In the genomic region with DNA sequence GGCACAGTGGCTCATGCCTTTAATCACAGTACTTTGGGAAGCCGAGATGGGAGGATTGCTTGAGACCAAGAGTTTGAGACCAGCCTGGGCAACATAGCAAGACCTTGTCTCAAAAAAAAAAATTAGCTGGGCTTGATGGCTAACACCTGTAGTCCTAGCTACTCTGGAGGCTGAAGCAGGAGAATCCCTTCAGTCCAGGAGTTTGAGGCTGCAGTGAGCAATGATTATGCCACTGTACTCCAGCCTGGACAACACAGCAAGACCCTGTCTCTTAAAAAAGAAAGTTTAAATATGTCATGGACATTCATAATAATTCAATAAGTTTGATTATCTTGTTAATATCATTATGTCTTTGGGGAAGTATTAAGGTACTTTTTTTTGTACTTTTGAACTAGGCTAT, we compare ENCODE assay signal across 39 cellular contexts.
"Had no signal": no experiment of that assay in that cellular context is flagged by ENCODE, and none has a peak within 500 bp of the region (broad histone marks: within the 10 kb centered on the region; RNA-seq: fewer than 3 reads in every experiment).

No MANE protein-coding gene starts in this region.

- H3K27ac ChIP-seq: adrenal gland, ascending aorta, body of pancreas, brain microvascular endothelial cell, breast epithelium, cardiac muscle cell had no signal

- H3K9me3 Mint-ChIP-seq: activated naive CD4-positive, alpha-beta T cell treated with anti-CD3 and anti-CD28 coated beads for 36 hours; activated naive CD4-positive, alpha-beta T cell treated with anti-CD3 and anti-CD28 coated beads, Interleukin-2, amount 10 ng/mL, durations not matched to agents 7 days and 5 days; activated naive CD4-positive, alpha-beta T cell treated with anti-CD3 and anti-CD28 coated beads, Interleukin-2, amount 50 U/mL, for 24 hours; activated naive CD4-positive, alpha-beta T cell treated with anti-CD3 and anti-CD28 coated beads, Interleukin-2, amount 50 U/mL, for 72 hours; activated naive CD8-positive, alpha-beta T cell treated with anti-CD3 and anti-CD28 coated beads for 36 hours; activated naive CD8-positive, alpha-beta T cell treated with anti-CD3 and anti-CD28 coated beads, Interleukin-2, amount 10 ng/mL, durations not matched to agents 7 days and 5 days; activated naive CD8-positive, alpha-beta T cell treated with anti-CD3 and anti-CD28 coated beads, Interleukin-2, amount 50 U/mL, for 24 hours; activated T-cell treated with anti-CD3 and anti-CD28 coated beads, Interleukin-2, amount 50 U/mL, for 24 hours; activated T-cell treated with anti-CD3 and anti-CD28 coated beads, Interleukin-2, amount 50 U/mL, for 4 hours; activated T-cell treated with anti-CD3 and anti-CD28 coated beads, Interleukin-2, amount 50 U/mL, for 72 hours; activated T-helper 1 cell treated with anti-CD3 and anti-CD28 coated beads, Interleukin-12 subunit alpha, Interleukin-12 subunit beta, Interleukin-2, Interleukin-4 antibody, amounts not matched to agents 30 ng/mL and 10 ng/mL and 1 ng/mL, durations not matched to agents 14 hours and 24 hours and 36 hours; activated T-helper 17 cell treated with anti-CD3 and anti-CD28 coated beads, Interleukin-2, amount 50 U/mL, for 72 hours; activated T-helper 2 cell treated with anti-CD3 and anti-CD28 coated beads, Interferon-gamma antibody, Interleukin-2, Interleukin-4, amounts not matched to agents 10 μg/mL and 5 μg/mL and 100 μg/mL, durations not matched to agents 14 hours and 24 hours and 36 hours; brain; central memory CD8-positive, alpha-beta T cell had no signal

- H3K27ac Mint-ChIP-seq: activated naive CD4-positive, alpha-beta T cell treated with anti-CD3 and anti-CD28 coated beads for 36 hours; activated naive CD4-positive, alpha-beta T cell treated with anti-CD3 and anti-CD28 coated beads, Interleukin-2, amount 10 ng/mL, durations not matched to agents 7 days and 5 days; activated naive CD4-positive, alpha-beta T cell treated with anti-CD3 and anti-CD28 coated beads, Interleukin-2, amount 50 U/mL, for 24 hours; activated naive CD8-positive, alpha-beta T cell; activated naive CD8-positive, alpha-beta T cell treated with anti-CD3 and anti-CD28 coated beads for 36 hours; activated naive CD8-positive, alpha-beta T cell treated with anti-CD3 and anti-CD28 coated beads, Interleukin-2, amount 10 ng/mL, durations not matched to agents 7 days and 5 days; activated naive CD8-positive, alpha-beta T cell treated with anti-CD3 and anti-CD28 coated beads, Interleukin-2, amount 50 U/mL, for 24 hours; activated T-cell treated with anti-CD3 and anti-CD28 coated beads, Interleukin-2, amount 50 U/mL, for 24 hours; activated T-cell treated with anti-CD3 and anti-CD28 coated beads, Interleukin-2, amount 50 U/mL, for 72 hours; activated T-helper 1 cell treated with anti-CD3 and anti-CD28 coated beads, Interleukin-12 subunit alpha, Interleukin-12 subunit beta, Interleukin-2, Interleukin-4 antibody, amounts not matched to agents 30 ng/mL and 10 ng/mL and 1 ng/mL, durations not matched to agents 14 hours and 24 hours and 36 hours; activated T-helper 17 cell treated with anti-CD3 and anti-CD28 coated beads, Interleukin-2, amount 50 U/mL, for 72 hours; activated T-helper 2 cell treated with anti-CD3 and anti-CD28 coated beads, Interferon-gamma antibody, Interleukin-2, Interleukin-4, amounts not matched to agents 10 μg/mL and 5 μg/mL and 100 μg/mL, durations not matched to agents 14 hours and 24 hours and 36 hours; brain had no signal

- H3K9me3 ChIP-seq: adrenal gland, ascending aorta, body of pancreas, breast epithelium had no signal

- H3K4me1 Mint-ChIP-seq: activated naive CD4-positive, alpha-beta T cell treated with anti-CD3 and anti-CD28 coated beads, Interleukin-2, amount 10 ng/mL, durations not matched to agents 7 days and 5 days; activated naive CD4-positive, alpha-beta T cell treated with anti-CD3 and anti-CD28 coated beads, Interleukin-2, amount 50 U/mL, for 24 hours; activated naive CD8-positive, alpha-beta T cell treated with anti-CD3 and anti-CD28 coated beads, Interleukin-2, amount 50 U/mL, for 24 hours; activated T-helper 17 cell treated with anti-CD3 and anti-CD28 coated beads, Interleukin-2, amount 50 U/mL, for 72 hours; brain; central memory CD8-positive, alpha-beta T cell had no signal

- H3K36me3 Mint-ChIP-seq: activated naive CD4-positive, alpha-beta T cell treated with anti-CD3 and anti-CD28 coated beads, Interleukin-2, amount 50 U/mL, for 72 hours had no signal

- H3K4me3 ChIP-seq: adrenal gland, ascending aorta, body of pancreas, breast epithelium, cardiac muscle cell had no signal

- H3K4me3 Mint-ChIP-seq: activated naive CD4-positive, alpha-beta T cell treated with anti-CD3 and anti-CD28 coated beads for 36 hours; activated naive CD4-positive, alpha-beta T cell treated with anti-CD3 and anti-CD28 coated beads, Interleukin-2, amount 10 ng/mL, durations not matched to agents 7 days and 5 days; activated naive CD4-positive, alpha-beta T cell treated with anti-CD3 and anti-CD28 coated beads, Interleukin-2, amount 50 U/mL, for 24 hours; activated naive CD8-positive, alpha-beta T cell; activated naive CD8-positive, alpha-beta T cell treated with anti-CD3 and anti-CD28 coated beads for 36 hours; activated naive CD8-positive, alpha-beta T cell treated with anti-CD3 and anti-CD28 coated beads, Interleukin-2, amount 10 ng/mL, durations not matched to agents 7 days and 5 days; activated naive CD8-positive, alpha-beta T cell treated with anti-CD3 and anti-CD28 coated beads, Interleukin-2, amount 50 U/mL, for 24 hours; activated T-cell treated with anti-CD3 and anti-CD28 coated beads, Interleukin-2, amount 50 U/mL, for 24 hours; activated T-cell treated with anti-CD3 and anti-CD28 coated beads, Interleukin-2, amount 50 U/mL, for 4 hours; activated T-cell treated with anti-CD3 and anti-CD28 coated beads, Interleukin-2, amount 50 U/mL, for 72 hours; activated T-helper 1 cell treated with anti-CD3 and anti-CD28 coated beads, Interleukin-12 subunit alpha, Interleukin-12 subunit beta, Interleukin-2, Interleukin-4 antibody, amounts not matched to agents 30 ng/mL and 10 ng/mL and 1 ng/mL, durations not matched to agents 14 hours and 24 hours and 36 hours; activated T-helper 17 cell treated with anti-CD3 and anti-CD28 coated beads, Interleukin-2, amount 50 U/mL, for 72 hours; brain; central memory CD8-positive, alpha-beta T cell had no signal

- H3K27me3 Mint-ChIP-seq: activated naive CD4-positive, alpha-beta T cell treated with anti-CD3 and anti-CD28 coated beads, Interleukin-2, amount 10 ng/mL, durations not matched to agents 7 days and 5 days; activated naive CD4-positive, alpha-beta T cell treated with anti-CD3 and anti-CD28 coated beads, Interleukin-2, amount 50 U/mL, for 24 hours; activated naive CD8-positive, alpha-beta T cell; activated naive CD8-positive, alpha-beta T cell treated with anti-CD3 and anti-CD28 coated beads for 36 hours; activated naive CD8-positive, alpha-beta T cell treated with anti-CD3 and anti-CD28 coated beads, Interleukin-2, amount 10 ng/mL, durations not matched to agents 7 days and 5 days; activated naive CD8-positive, alpha-beta T cell treated with anti-CD3 and anti-CD28 coated beads, Interleukin-2, amount 50 U/mL, for 24 hours; activated T-cell treated with anti-CD3 and anti-CD28 coated beads, Interleukin-2, amount 50 U/mL, for 24 hours; activated T-helper 17 cell treated with anti-CD3 and anti-CD28 coated beads, Interleukin-2, amount 50 U/mL, for 72 hours; brain; central memory CD8-positive, alpha-beta T cell had no signal

- DNase-seq: activated effector memory CD4-positive, alpha-beta T cell treated with anti-CD3 and anti-CD28 coated beads, Interleukin-2, amount 50 U/mL, for 16 hours; activated effector memory CD4-positive, alpha-beta T cell treated with Interleukin-2 at 50 U/mL for 16 hours; activated gamma-delta T cell; activated gamma-delta T cell treated with Interleukin-2 at 50 U/mL for 16 hours; activated naive CD4-positive, alpha-beta T cell; activated naive CD4-positive, alpha-beta T cell treated with anti-CD3 and anti-CD28 coated beads for 36 hours; activated naive CD4-positive, alpha-beta T cell treated with anti-CD3 and anti-CD28 coated beads, Interleukin-2, amount 10 ng/mL, durations not matched to agents 7 days and 5 days; activated naive CD4-positive, alpha-beta T cell treated with anti-CD3 and anti-CD28 coated beads, Interleukin-2, amount 50 U/mL, for 16 hours; activated naive CD4-positive, alpha-beta T cell treated with Interleukin-2 at 50 U/mL for 16 hours; activated naive CD8-positive, alpha-beta T cell treated with anti-CD3 and anti-CD28 coated beads for 36 hours; activated naive CD8-positive, alpha-beta T cell treated with anti-CD3 and anti-CD28 coated beads, Interleukin-2, amount 10 ng/mL, durations not matched to agents 7 days and 5 days; activated naive CD8-positive, alpha-beta T cell treated with anti-CD3 and anti-CD28 coated beads, Interleukin-2, amount 50 U/mL, for 24 hours; activated T-cell treated with anti-CD3 and anti-CD28 coated beads, Interleukin-2, amount 50 U/mL, for 1 hour; activated T-cell treated with anti-CD3 and anti-CD28 coated beads, Interleukin-2, amount 50 U/mL, for 24 hours; activated T-cell treated with anti-CD3 and anti-CD28 coated beads, Interleukin-2, amount 50 U/mL, for 4 hours; activated T-cell treated with anti-CD3 and anti-CD28 coated beads, Interleukin-2, amount 50 U/mL, for 72 hours; adrenal gland; amniotic stem cell; amygdala; anterior cingulate cortex; aorta; body of pancreas; brain microvascular endothelial cell; caudate nucleus; central memory CD4-positive, alpha-beta T cell; cerebellar nuclear complex had no signal

- H3K4me1 ChIP-seq: adrenal gland, ascending aorta, body of pancreas, breast epithelium had no signal

- H3K36me3 ChIP-seq: breast epithelium had no signal

- H3K27me3 ChIP-seq: adrenal gland, ascending aorta, body of pancreas, brain microvascular endothelial cell, breast epithelium, cardiac muscle cell had no signal

- FAIRE-seq: astrocyte, bronchial epithelial cell had no signal

- ATAC-seq: activated naive CD4-positive, alpha-beta T cell treated with anti-CD3 and anti-CD28 coated beads, Interleukin-2, amount 50 U/mL, for 72 hours; activated naive CD8-positive, alpha-beta T cell treated with anti-CD3 and anti-CD28 coated beads, Interleukin-2, amount 50 U/mL, for 24 hours; activated T-cell treated with anti-CD3 and anti-CD28 coated beads, Interleukin-2, amount 50 U/mL, for 4 hours; activated T-cell treated with anti-CD3 and anti-CD28 coated beads, Interleukin-2, amount 50 U/mL, for 72 hours; activated T-helper 17 cell treated with anti-CD3 and anti-CD28 coated beads, Interleukin-2, amount 50 U/mL, for 72 hours; body of pancreas had no signal
